11 cellular contexts compared by ENCODE assay signal in genomic region chr21:31136891-31137290, GRCh38.
DNase-seq lines count a peak whose midpoint lies in the region; ATAC-seq and TF ChIP-seq lines count a peak whose summit lies in the region.
"Had no signal": no experiment of that assay in that cellular context is flagged by ENCODE, and none has a peak within 500 bp of the region (broad histone marks: within the 10 kb centered on the region; RNA-seq: fewer than 3 reads in every experiment).

No MANE protein-coding gene starts in this region.

- no peaks in the 10 kb centered on the region for H3K9me3 Mint-ChIP-seq in natural killer cell treated with Interleukin-12 subunit alpha and Interleukin-12 subunit beta and Interleukin-15 and Interleukin-18, amount 100 ng/mL, for 72 hours
- H3K9me3 Mint-ChIP-seq in stimulated activated naive CD8-positive, alpha-beta T cell treated with anti-CD3 and anti-CD28 coated beads, Interleukin-15, amount 100 ng/mL, for 72 hours: no peaks in the 10 kb centered on the region

- peak; percentile 37; the same call in 1 of the 2 replicates for TF ChIP-seq CTCF in GM12875 (IDR thresholded peaks at IDR 0.05; ENCODE audit: borderline replicate concordance, insufficient read depth, low read depth, low read length)
- TF ChIP-seq CTCF in fibroblast of pulmonary artery (IDR thresholded peaks at IDR 0.05; ENCODE audit: low read length, missing control alignments): peak; percentile 7
- TF ChIP-seq CTCF in omental fat pad (IDR thresholded peaks at IDR 0.05): no peak

- H3K36me3 Mint-ChIP-seq in natural killer cell treated with Interleukin-12 subunit alpha and Interleukin-12 subunit beta and Interleukin-15 and Interleukin-18, amount 100 ng/mL, for 72 hours: peaks cover 16% of the 10 kb centered on the region

- peaks cover 17 to 24% of the 10 kb centered on the region in 2 donors for H3K4me1 Mint-ChIP-seq in natural killer cell treated with Interleukin-12 subunit alpha and Interleukin-12 subunit beta and Interleukin-15 and Interleukin-18, amount 100 ng/mL, for 72 hours (ENCODE audit: low read depth in 2 of 2)
- H3K4me1 Mint-ChIP-seq in stimulated activated naive CD8-positive, alpha-beta T cell treated with anti-CD3 and anti-CD28 coated beads, Interleukin-15, amount 100 ng/mL, for 72 hours: peaks cover 40% of the 10 kb centered on the region

- DNase-seq in NCI-H1694 treated with DMSO at 0.1 percent for 48 hours (lab: John Stamatoyannopoulos, UW) (peak; percentile 98), fibroblast of pulmonary artery (ENCODE audit: low read depth) (peak; percentile 84), omental fat pad (ENCODE audit: low spot score) (no peak), KG1 (lab: John Stamatoyannopoulos, UW) (no peak)
- no peak for DNase-seq in natural killer cell treated with Interleukin-12 subunit alpha and Interleukin-12 subunit beta and Interleukin-15 and Interleukin-18, amount 100 ng/mL, for 72 hours (ENCODE audit: low spot score)
- DNase-seq in stimulated activated naive CD8-positive, alpha-beta T cell treated with anti-CD3 and anti-CD28 coated beads, Interleukin-15, amount 100 ng/mL, for 72 hours: no peak
- DNase-seq: activated CD4-positive, alpha-beta T cell treated with anti-CD3 and anti-CD28 coated beads, Interleukin-2, amount 50 U/mL, for 4 hours; NCI-H1417; stimulated activated naive CD4-positive, alpha-beta T cell treated with Interleukin-2 at 50 U/mL for 16 hours had no signal

- ATAC-seq in GM21737 (IDR thresholded peaks at IDR 0.05; ENCODE audit: unreplicated experiment) (peak; percentile 69), omental fat pad (ENCODE audit: low FRiP score) (no peak)
- no peak for ATAC-seq in natural killer cell treated with Interleukin-12 subunit alpha and Interleukin-12 subunit beta and Interleukin-15 and Interleukin-18, amount 100 ng/mL, for 72 hours
- no peak for ATAC-seq in stimulated activated naive CD8-positive, alpha-beta T cell treated with anti-CD3 and anti-CD28 coated beads, Interleukin-15, amount 100 ng/mL, for 72 hours

- no peak overlapping the region for H3K27ac Mint-ChIP-seq in natural killer cell treated with Interleukin-12 subunit alpha and Interleukin-12 subunit beta and Interleukin-15 and Interleukin-18, amount 100 ng/mL, for 72 hours
- no peak overlapping the region for H3K27ac Mint-ChIP-seq in stimulated activated naive CD8-positive, alpha-beta T cell treated with anti-CD3 and anti-CD28 coated beads, Interleukin-15, amount 100 ng/mL, for 72 hours

- no peak overlapping the region for H3K4me3 Mint-ChIP-seq in natural killer cell treated with Interleukin-12 subunit alpha and Interleukin-12 subunit beta and Interleukin-15 and Interleukin-18, amount 100 ng/mL, for 72 hours
- no peak overlapping the region for H3K4me3 Mint-ChIP-seq in stimulated activated naive CD8-positive, alpha-beta T cell treated with anti-CD3 and anti-CD28 coated beads, Interleukin-15, amount 100 ng/mL, for 72 hours

- peaks cover 19 to 28% of the 10 kb centered on the region in 2 donors for H3K27me3 Mint-ChIP-seq in natural killer cell treated with Interleukin-12 subunit alpha and Interleukin-12 subunit beta and Interleukin-15 and Interleukin-18, amount 100 ng/mL, for 72 hours
- no peaks in the 10 kb centered on the region for H3K27me3 Mint-ChIP-seq in stimulated activated naive CD8-positive, alpha-beta T cell treated with anti-CD3 and anti-CD28 coated beads, Interleukin-15, amount 100 ng/mL, for 72 hours

- H3K4me3 ChIP-seq in GM12875 (ENCODE audit: low read depth, low read length) (no peak overlapping the region), fibroblast of pulmonary artery (replicated peaks; ENCODE audit: low read depth, low read length) (no peak overlapping the region)

Comparison
In these comparisons a context has a peak if more than half of its experiments do, and no peak if none do; other contexts are left out.
1. CTCF ChIP-seq: peak in GM12875 (single experiment) and fibroblast of pulmonary artery (single experiment); none in omental fat pad (0 of 3).
2. DNase-seq: peak in NCI-H1694 treated with DMSO at 0.1 percent for 48 hours (single experiment) and fibroblast of pulmonary artery (single experiment); none in omental fat pad (single experiment), natural killer cell treated with Interleukin-12 subunit alpha and Interleukin-12 subunit beta and Interleukin-15 and Interleukin-18, amount 100 ng/mL, for 72 hours (single experiment), stimulated activated naive CD8-positive, alpha-beta T cell treated with anti-CD3 and anti-CD28 coated beads, Interleukin-15, amount 100 ng/mL, for 72 hours (0 of 2) and KG1 (single experiment).